In genomic region chr7:100827330-100828226, GRCh38 we compare ENCODE assay signal across 8 cellular contexts. TPM values are rescaled to one million over a fixed set of nuclear protein-coding genes. Genes with fewer than 3 reads are reported as not detected.
A peak's percentile ranks its signal among the peaks of the same experiment; 100 is the strongest.
DNase-seq lines count a peak whose midpoint lies in the region; ATAC-seq and TF ChIP-seq lines count a peak whose summit lies in the region.

Gene EPHB4 (minus strand): TSS chr7:100827523. CDS start chr7:100827030, 493 bp downstream.

- H3K4me1 Mint-ChIP-seq in brain, result peaks cover 34% of the 10 kb centered on the region

- intact Hi-C loops in sciatic nerve (cut with DNase I), result no loop called here

- peak within 1 kb of the TSS; percentile 91 to 96 (median 93) for H3K27ac Mint-ChIP-seq in brain

- no peaks in the 10 kb centered on the region for H3K27me3 ChIP-seq in iPS DF 6.9 (ENCODE audit: control insufficient read depth, insufficient read depth, low read length)

- WGBS in iPS DF 6.9 (ENCODE audit: insufficient coverage, insufficient read length), result no CpG with 5 or more reads among the region's 80 CpGs

- peaks cover 14% of the 10 kb centered on the region for H3K36me3 ChIP-seq in iPS DF 6.9 (ENCODE audit: control insufficient read depth, insufficient read depth, low read length)

- 0 out of 2 replicates have a peak, but pooled peaks cover 2% of the 10 kb centered on the region for H3K4me1 ChIP-seq in iPS DF 6.9 (ENCODE audit: control insufficient read depth, insufficient read depth, low read length)

- H3K36me3 Mint-ChIP-seq in brain, result peaks cover 6% of the 10 kb centered on the region

- H3K27ac ChIP-seq in iPS DF 6.9 (ENCODE audit: low read length), result peak within 1 kb of the TSS; percentile 7

- peak; percentile 55 to 73 for TF ChIP-seq CTCF in brain (conservative IDR thresholded peaks at IDR 0.05)

- DNase-seq in SKM-1 treated with dmso at 0.1 percent for 144 hours (lab: John Stamatoyannopoulos, UW; ENCODE audit: unreplicated experiment) (peak; percentile 17), SKM-1 (lab: John Stamatoyannopoulos, UW; ENCODE audit: unreplicated experiment) (no peak), NCI-H2196 treated with DMSO at 0.1 percent for 48 hours (lab: John Stamatoyannopoulos, UW; ENCODE audit: unreplicated experiment) (peak; percentile 25), iPS DF 6.9 (ENCODE audit: low read depth, low spot score) (no peak), sciatic nerve (ENCODE audit: low spot score) (peak; percentile 86), GM19240 (ENCODE audit: insufficient read length, low spot score) (no peak), superior temporal gyrus (ENCODE audit: extremely low spot score) (no peak)

- H3K27me3 Mint-ChIP-seq in brain, result peaks cover 13% of the 10 kb centered on the region

- peak within 1 kb of the TSS; percentile 91 for H3K4me3 ChIP-seq in iPS DF 6.9 (ENCODE audit: low read length)

- H3K9me3 ChIP-seq in iPS DF 6.9 (ENCODE audit: control insufficient read depth, insufficient read depth, low read length), result no peaks in the 10 kb centered on the region

- peak within 1 kb of the TSS; percentile 98 to 99 (median 98) for H3K4me3 Mint-ChIP-seq in brain

- H3K9me3 Mint-ChIP-seq in brain, result peaks cover 0 to 4% (median 2%) of the 10 kb centered on the region in 5 experiments

- ATAC-seq in sciatic nerve, result peak; percentile 77

RNA-seq across cellular contexts. Expression of gene EPHB4, which starts in this region (rescaled TPM):
- 3.0 TPM for polyA plus RNA-seq in brain (ENCODE audit: insufficient read depth, low read depth, low replicate concordance)
- 49.5 TPM for total RNA-seq in sciatic nerve

Comparison
In these comparisons a context has a peak if more than half of its experiments do, and no peak if none do; other contexts are left out.
1. DNase-seq: peak in SKM-1 treated with dmso at 0.1 percent for 144 hours (single experiment), NCI-H2196 treated with DMSO at 0.1 percent for 48 hours (single experiment) and sciatic nerve (single experiment); none in SKM-1 (single experiment), iPS DF 6.9 (single experiment), GM19240 (single experiment) and superior temporal gyrus (single experiment).